ENCODE assay signal across 35 cellular contexts in the genomic region with DNA sequence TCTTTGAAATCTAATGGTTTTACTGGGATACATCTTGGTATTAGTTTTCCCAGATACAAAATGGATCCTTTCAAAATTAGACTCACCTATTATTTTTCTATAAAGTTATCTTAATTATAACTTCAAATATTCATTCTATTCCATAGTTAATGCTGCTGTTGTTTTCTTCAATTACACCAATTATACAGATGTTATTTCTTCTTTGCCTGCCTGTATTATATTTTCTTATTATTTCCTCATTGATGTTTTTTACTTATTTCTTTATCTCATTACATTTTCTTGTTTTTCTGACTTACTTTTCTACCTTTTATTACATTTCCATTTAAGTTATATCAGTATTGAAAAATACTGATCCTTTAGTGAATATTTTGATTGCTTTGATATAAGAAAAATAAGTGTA. TPM values are rescaled to one million over a fixed set of nuclear protein-coding genes. Genes with fewer than 3 reads are reported as not detected.
"Had no signal": no experiment of that assay in that cellular context is flagged by ENCODE, and none has a peak within 500 bp of the region (broad histone marks: within the 10 kb centered on the region; RNA-seq: fewer than 3 reads in every experiment).

No MANE protein-coding gene starts in this region.

- ATAC-seq: activated CD8-positive, alpha-beta T cell treated with anti-CD3 and anti-CD28 coated beads for 36 hours; activated naive CD4-positive, alpha-beta T cell treated with anti-CD3 and anti-CD28 coated beads, Interleukin-2, amount 50 U/mL, for 72 hours; body of pancreas; WTC11 had no signal

- H3K27me3 ChIP-seq: adrenal gland, body of pancreas, brain microvascular endothelial cell, breast epithelium had no signal

- H3K4me3 ChIP-seq: adrenal gland, body of pancreas, breast epithelium had no signal

- H3K4me1 ChIP-seq: adrenal gland, body of pancreas, breast epithelium had no signal

- FAIRE-seq: astrocyte had no signal

- DNase-seq: activated CD4-positive, alpha-beta memory T cell treated with anti-CD3 and anti-CD28 coated beads for 36 hours; activated CD4-positive, alpha-beta T cell treated with anti-CD3 and anti-CD28 coated beads for 4 hours; activated CD4-positive, alpha-beta T cell treated with anti-CD3 and anti-CD28 coated beads, Interleukin-2, amount 10 ng/mL, durations not matched to agents 24 days and 14 days; activated CD4-positive, alpha-beta T cell treated with anti-CD3 and anti-CD28 coated beads, Interleukin-2, amount 50 U/mL, for 1 hour; activated CD4-positive, alpha-beta T cell treated with anti-CD3 and anti-CD28 coated beads, Interleukin-2, amount 50 U/mL, for 4 hours; activated CD4-positive, CD25-positive, alpha-beta regulatory T cell; activated CD4-positive, CD25-positive, alpha-beta regulatory T cell treated with anti-CD3 and anti-CD28 coated beads, Interleukin-2, amount 50 U/mL, for 72 hours; activated CD8-positive, alpha-beta memory T cell treated with anti-CD3 and anti-CD28 coated beads, Interleukin-2, amount 50 U/mL, for 4 hours; activated CD8-positive, alpha-beta T cell treated with anti-CD3 and anti-CD28 coated beads for 36 hours; activated effector memory CD4-positive, alpha-beta T cell treated with Interleukin-2 at 50 U/mL for 16 hours; activated gamma-delta T cell; activated naive CD4-positive, alpha-beta T cell treated with anti-CD3 and anti-CD28 coated beads for 36 hours; activated naive CD4-positive, alpha-beta T cell treated with anti-CD3 and anti-CD28 coated beads, Interleukin-2, amount 50 U/mL, for 16 hours; activated naive CD8-positive, alpha-beta T cell treated with anti-CD3 and anti-CD28 coated beads for 36 hours; activated T-cell treated with anti-CD3 and anti-CD28 coated beads for 4 hours; activated T-cell treated with anti-CD3 and anti-CD28 coated beads, Interleukin-2, amount 50 U/mL, for 24 hours; activated T-cell treated with anti-CD3 and anti-CD28 coated beads, Interleukin-2, amount 50 U/mL, for 48 hours; adrenal gland; amniotic stem cell; aorta; body of pancreas; brain microvascular endothelial cell; cerebellar nuclear complex; T-helper 1 cell; T-helper 2 cell; T-helper 9 cell; WERI-Rb-1 had no signal

- H3K27ac ChIP-seq: adrenal gland, body of pancreas, brain microvascular endothelial cell, breast epithelium, WERI-Rb-1 had no signal

- H3K36me3 ChIP-seq: adrenal gland, brain microvascular endothelial cell, breast epithelium, WERI-Rb-1 had no signal

RNA-seq across cellular contexts. Expression of gene SPACA7, which starts 40.9 kb away (rescaled TPM):
- total RNA-seq: activated CD4-positive, alpha-beta memory T cell treated with anti-CD3 and anti-CD28 coated beads for 36 hours; activated CD4-positive, alpha-beta T cell treated with anti-CD3 and anti-CD28 coated beads, Interleukin-2, amount 10 ng/mL, durations not matched to agents 24 days and 14 days; activated CD8-positive, alpha-beta memory T cell treated with anti-CD3 and anti-CD28 coated beads for 36 hours; activated CD8-positive, alpha-beta T cell treated with anti-CD3 and anti-CD28 coated beads for 36 hours; activated naive CD4-positive, alpha-beta T cell treated with anti-CD3 and anti-CD28 coated beads for 36 hours; activated naive CD4-positive, alpha-beta T cell treated with anti-CD3 and anti-CD28 coated beads, Interleukin-2, amount 50 U/mL, for 72 hours; activated naive CD8-positive, alpha-beta T cell treated with anti-CD3 and anti-CD28 coated beads for 36 hours; activated T-helper 2 cell treated with anti-CD3 and anti-CD28 coated beads, Interferon-gamma antibody, Interleukin-2, Interleukin-4, amounts not matched to agents 10 μg/mL and 5 μg/mL and 100 μg/mL, durations not matched to agents 14 hours and 24 hours and 36 hours; adrenal gland; astrocyte; body of pancreas; breast epithelium; cardiac septum; chondrocyte; WTC11 had no signal
- polyA plus RNA-seq: adrenal gland, aorta had no signal
